Comparison of ENCODE assay signal across 8 cellular contexts in genomic region chr16:3819741-3820724, GRCh38.
A peak's percentile ranks its signal among the peaks of the same experiment; 100 is the strongest.
DNase-seq lines count a peak whose midpoint lies in the region; ATAC-seq, FAIRE-seq and TF ChIP-seq lines count a peak whose summit lies in the region.

No MANE protein-coding gene starts in this region.

- H3K79me2 ChIP-seq in K562 (ENCODE audit: control insufficient read depth, insufficient read depth, low read length), result peaks cover 95% of the 10 kb centered on the region

- no peaks in the 10 kb centered on the region for H3K9me3 Mint-ChIP-seq in CD14-positive monocyte

- CTCF ChIA-PET in K562 (lab: Yijun Ruan, JAX; ENCODE audit: low intra/inter-chr PET ratio), result no interaction called here

- H3K36me3 ChIP-seq in K562 (ENCODE audit: control insufficient read depth, insufficient read depth, low read length), result no peaks in the 10 kb centered on the region

- no peak overlapping the region for H3K4me3 Mint-ChIP-seq in CD14-positive monocyte

- peak overlapping the region in 1 of 7 donors; percentile 57 for H3K27ac Mint-ChIP-seq in CD14-positive monocyte

- no peak overlapping the region for H3K4me2 ChIP-seq in K562 (ENCODE audit: insufficient read depth, low read length)

- H2AFZ ChIP-seq in K562 (ENCODE audit: low read depth, low read length), result no peak overlapping the region

- H3K9ac ChIP-seq in K562 (ENCODE audit: insufficient read depth in 1 of 2, low read depth in 2 of 2, low read length in 2 of 2), result no peak overlapping the region; a peak in 1 of 4 replicates

- peaks cover 13% of the 10 kb centered on the region for H3K9me1 ChIP-seq in K562 (ENCODE audit: control insufficient read depth, insufficient read depth, low read length)

- H3K27me3 Mint-ChIP-seq in CD14-positive monocyte (ENCODE audit: low read depth in 3 of 3), result peaks cover 0 to 2% (median 0%) of the 10 kb centered on the region in 3 donors

- peaks cover 8 to 9% of the 10 kb centered on the region in 2 donors for H3K36me3 Mint-ChIP-seq in CD14-positive monocyte

- DNase-seq in DMS153 treated with DMSO at 0.1 percent for 48 hours (lab: John Stamatoyannopoulos, UW; ENCODE audit: unreplicated experiment), result peak; percentile 96
- DNase-seq in NCI-H2107 treated with DMSO at 0.1 percent for 48 hours (lab: John Stamatoyannopoulos, UW; ENCODE audit: unreplicated experiment), result peak; percentile 87
- DNase-seq in K562 (ENCODE audit: extremely low read depth in 1 of 4, low spot score in 3 of 4), result peak; percentile 31 to 68 (median 59)
- peak; percentile 92 for DNase-seq in kidney tubule cell (ENCODE audit: low spot score)
- no peak for DNase-seq in CD14-positive monocyte (ENCODE audit: low spot score)

- H3K4me1 Mint-ChIP-seq in CD14-positive monocyte, result peaks cover 62% of the 10 kb centered on the region

- H3K4me3 ChIP-seq in K562, result no peak overlapping the region

- ATAC-seq in K562 (no peak), GM19035 (IDR thresholded peaks at IDR 0.05; ENCODE audit: unreplicated experiment) (no peak), HG03025 (IDR thresholded peaks at IDR 0.05; ENCODE audit: low FRiP score, unreplicated experiment) (no peak), HG03354 (IDR thresholded peaks at IDR 0.05; ENCODE audit: poor library complexity, severe bottlenecking, unreplicated experiment) (no peak)

- intact Hi-C loops in K562 (cut with micrococcal nuclease) (no loop called here), CD14-positive monocyte (cut with micrococcal nuclease) (no loop called here)

- no peak for TF ChIP-seq RAD21 in K562 (CRISPR knock-in tag; conservative IDR thresholded peaks at IDR 0.05 in 1 of 2, IDR thresholded peaks at IDR 0.05 in 1 of 2)

- peaks cover 61% of the 10 kb centered on the region for H4K20me1 ChIP-seq in K562 (replicated peaks; ENCODE audit: control insufficient read depth, insufficient read depth, low read length)

- BruUV-seq in K562 (replicated peaks; lab: Mats Ljungman, UMichigan), result no TSS peak

- H3K27me3 ChIP-seq in K562 (ENCODE audit: control insufficient read depth in 2 of 2, insufficient read depth in 2 of 2, low read length in 2 of 2), result no peaks in the 10 kb centered on the region

- no peaks in the 10 kb centered on the region for H3K9me3 ChIP-seq in K562 (replicated peaks; ENCODE audit: control insufficient read depth, insufficient read depth, low read depth, low read length)

- peak; percentile 86 for FAIRE-seq in K562 (lab: Jason Lieb, UNC)

- H3K27ac ChIP-seq in K562 (ENCODE audit: extremely low read depth, low read depth, low read length), result no peak overlapping the region

- no peak for TF ChIP-seq CTCF in K562 (IDR thresholded peaks at IDR 0.05 in 2 of 3, conservative IDR thresholded peaks at IDR 0.05 in 1 of 3; ENCODE audit: insufficient read depth in 2 of 3, low read depth in 1 of 3, low read length in 3 of 3)
- no peak for TF ChIP-seq CTCF in CD14-positive monocyte (IDR thresholded peaks at IDR 0.05)

- no peak for TF ChIP-seq EP300 in K562 (IDR thresholded peaks at IDR 0.05; ENCODE audit: low read length)

- WGBS in K562 (ENCODE audit: insufficient coverage, low coverage, missing lambda C conversion rate), result 48% methylated on average over 8 of the region's 8 CpGs

- POLR2A ChIA-PET in K562 (lab: Yijun Ruan, JAX), result no interaction called here

- in situ Hi-C loops in K562 (cut with MboI), result no loop called here

- H3K4me1 ChIP-seq in K562 (replicated peaks in 1 of 2; ENCODE audit: control insufficient read depth in 2 of 2, insufficient read depth in 2 of 2, low read length in 2 of 2), result peaks cover 22 to 23% of the 10 kb centered on the region in 2 experiments

- no peak for TF ChIP-seq POLR2A in K562 (conservative IDR thresholded peaks at IDR 0.05)

TF ChIP-seq in K562, 482 proteins besides CTCF, POLR2A, EP300 and RAD21:
- TF ChIP-seq RFX1 (IDR thresholded peaks at IDR 0.05) (peak; percentile 25; the same call in 1 of the 2 replicates), FOXJ2 (tag; IDR thresholded peaks at IDR 0.05) (0 out of 2 replicates have a peak, but pooled peaks have one; percentile 24), MAFG (tag; conservative IDR thresholded peaks at IDR 0.05) (no peak), NFIX (CRISPR knock-in tag; IDR thresholded peaks at IDR 0.05; ENCODE audit: low read depth) (peak; percentile 36; the same call in 1 of the 2 replicates), ATF7 (IDR thresholded peaks at IDR 0.05) (0 out of 2 replicates have a peak, but pooled peaks have one; percentile 24), NFIC (IDR thresholded peaks at IDR 0.05) (peak; percentile 96)
